Comparison of ENCODE assay signal across 2 cellular contexts in genomic region chr17:42679001-42679491, GRCh38.
TF ChIP-seq lines count a peak whose summit lies in the region.

No MANE protein-coding gene starts in this region.

TF ChIP-seq in IMR-90, 13 proteins besides CTCF, POLR2A, EP300 and RAD21:
- no peak for TF ChIP-seq NFE2L2 (IDR thresholded peaks at IDR 0.05; ENCODE audit: low read depth, low read length)
- no peak for TF ChIP-seq CHD1 (IDR thresholded peaks at IDR 0.05; ENCODE audit: low read depth, low read length)
- no peak for TF ChIP-seq BHLHE40 (IDR thresholded peaks at IDR 0.05; ENCODE audit: low read depth, low read length)
- no peak for TF ChIP-seq RCOR1 (IDR thresholded peaks at IDR 0.05; ENCODE audit: insufficient replicate concordance, low read length)
- no peak for TF ChIP-seq RFX5 (IDR thresholded peaks at IDR 0.05; ENCODE audit: low read depth, low read length)
- TF ChIP-seq MAFK (IDR thresholded peaks at IDR 0.05; ENCODE audit: low read depth, low read length) = no peak
- TF ChIP-seq ELK1 (IDR thresholded peaks at IDR 0.05; ENCODE audit: borderline replicate concordance, low read depth, low read length) = no peak
- TF ChIP-seq SMC3 (IDR thresholded peaks at IDR 0.05; ENCODE audit: low read depth, low read length) = no peak

TF ChIP-seq in HepG2, 621 proteins besides CTCF, POLR2A, EP300 and RAD21:
- TF ChIP-seq ZNF281 (CRISPR knock-in tag; IDR thresholded peaks at IDR 0.05; ENCODE audit: borderline replicate concordance) (peak; percentile 67), BCL6 (CRISPR knock-in tag; IDR thresholded peaks at IDR 0.05) (peak; percentile 93), CREM (IDR thresholded peaks at IDR 0.05) (no peak), CREM (CRISPR knock-in tag; IDR thresholded peaks at IDR 0.05) (no peak), RFXANK (CRISPR knock-in tag; IDR thresholded peaks at IDR 0.05) (no peak), YY1 (IDR thresholded peaks at IDR 0.05; ENCODE audit: insufficient read depth, insufficient replicate concordance, low read depth, low read length) (peak; percentile 85), GRHL1 (CRISPR knock-in tag; conservative IDR thresholded peaks at IDR 0.05) (no peak), ZFP91 (CRISPR knock-in tag; IDR thresholded peaks at IDR 0.05; ENCODE audit: borderline replicate concordance) (0 out of 2 replicates have a peak, but pooled peaks have one; percentile 10), ZHX1 (CRISPR knock-in tag; IDR thresholded peaks at IDR 0.05; ENCODE audit: low read depth) (0 out of 2 replicates have a peak, but pooled peaks have one; percentile 11), NCOA1 (CRISPR knock-in tag; IDR thresholded peaks at IDR 0.05) (no peak), ZNF18 (CRISPR knock-in tag; IDR thresholded peaks at IDR 0.05; ENCODE audit: insufficient replicate concordance) (no peak), ZC3H4 (CRISPR knock-in tag; IDR thresholded peaks at IDR 0.05; ENCODE audit: borderline replicate concordance) (peak; percentile 95; the same call in 1 of the 2 replicates), RNF219 (CRISPR knock-in tag; IDR thresholded peaks at IDR 0.05) (no peak), AKNA (CRISPR knock-in tag; IDR thresholded peaks at IDR 0.05; ENCODE audit: borderline replicate concordance) (no peak), PCBP2 (optimal IDR thresholded peaks at IDR 0.05; ENCODE audit: low read depth, low read length, poor library complexity, severe bottlenecking) (no peak), PATZ1 (CRISPR knock-in tag; IDR thresholded peaks at IDR 0.05) (peak; percentile 66), NFE2L2 (IDR thresholded peaks at IDR 0.05; ENCODE audit: low read length) (0 out of 2 replicates have a peak, but pooled peaks have one; percentile 1), ZC3H13 (CRISPR knock-in tag; IDR thresholded peaks at IDR 0.05) (0 out of 2 replicates have a peak, but pooled peaks have one; percentile 67), ATF2 (CRISPR knock-in tag; IDR thresholded peaks at IDR 0.05) (no peak), ZBTB2 (CRISPR knock-in tag; IDR thresholded peaks at IDR 0.05; ENCODE audit: low read depth) (peak; percentile 29; the same call in 1 of the 2 replicates), ZBTB38 (CRISPR knock-in tag; IDR thresholded peaks at IDR 0.05) (no peak)
